5 cellular contexts compared by ENCODE assay signal in the genomic region with DNA sequence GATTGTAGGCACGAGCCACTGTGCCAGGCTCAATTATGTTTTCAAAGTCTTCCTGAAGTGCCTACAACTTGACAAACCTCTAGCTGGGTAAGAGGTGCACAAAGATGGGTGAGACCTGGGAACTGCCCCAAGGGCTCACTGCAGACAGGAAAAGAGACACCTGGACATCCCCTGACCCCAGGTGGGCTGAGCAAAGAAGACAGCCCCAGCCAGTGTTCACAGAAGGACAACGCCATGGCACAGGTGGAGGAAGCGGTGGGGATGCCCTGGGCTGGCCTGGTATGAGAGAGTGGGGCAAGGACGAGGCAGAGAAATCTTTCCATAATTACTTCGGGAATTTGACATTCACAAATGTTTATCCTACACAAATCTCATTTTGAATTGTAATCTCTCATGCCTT.
"Had no signal": no experiment of that assay in that cellular context is flagged by ENCODE, and none has a peak within 500 bp of the region (broad histone marks: within the 10 kb centered on the region; RNA-seq: fewer than 3 reads in every experiment).

No MANE protein-coding gene starts in this region.

- H3K27ac ChIP-seq: HL-60 had no signal

- DNase-seq: IMR-90, KBM-7 had no signal

- ATAC-seq: HepG2, K562 had no signal

- H3K4me3 ChIP-seq: K562 had no signal
